In genomic region chr21:25563399-25564116, GRCh38 we compare ENCODE assay signal across 9 cellular contexts. TPM values are rescaled to one million over a fixed set of nuclear protein-coding genes. Genes with fewer than 3 reads are reported as not detected.
DNase-seq lines count a peak whose midpoint lies in the region; ATAC-seq and TF ChIP-seq lines count a peak whose summit lies in the region.
"Had no signal": no experiment of that assay in that cellular context is flagged by ENCODE, and none has a peak within 500 bp of the region (broad histone marks: within the 10 kb centered on the region; RNA-seq: fewer than 3 reads in every experiment).

No MANE protein-coding gene starts in this region.

- H3K4me1 Mint-ChIP-seq in CD8-positive, alpha-beta memory T cell, result peaks cover 72 to 87% (median 85%) of the 10 kb centered on the region in 3 donors
- H3K4me1 Mint-ChIP-seq in HFFc6 (ENCODE audit: low read depth), result peaks cover 80% of the 10 kb centered on the region

- intact Hi-C loops in gastrocnemius medialis (cut with DNase I; ENCODE audit: low total_unique reads), result no loop called here

- peak overlapping the region; percentile 45 for H3K27ac ChIP-seq in CD8-positive, alpha-beta memory T cell (ENCODE audit: low read depth, low read length)
- H3K27ac ChIP-seq in SU-DHL-6 (ENCODE audit: low read depth, low read length), result peak overlapping the region; percentile 94
- H3K27ac ChIP-seq in smooth muscle cell (ENCODE audit: low read depth), result no peak overlapping the region
- no peak overlapping the region for H3K27ac ChIP-seq in gastrocnemius medialis

- H3K27me3 ChIP-seq in CD8-positive, alpha-beta memory T cell (ENCODE audit: insufficient read depth, low read length, poor library complexity, severe bottlenecking), result no peaks in the 10 kb centered on the region
- no peaks in the 10 kb centered on the region for H3K27me3 ChIP-seq in SU-DHL-6 (ENCODE audit: low read length)
- H3K27me3 ChIP-seq in smooth muscle cell (ENCODE audit: low read depth), result peaks cover 3% of the 10 kb centered on the region
- H3K27me3 ChIP-seq in gastrocnemius medialis, result no peaks in the 10 kb centered on the region

- H2AFZ ChIP-seq in SU-DHL-6 (ENCODE audit: low read depth, low read length, severe bottlenecking) (no peak overlapping the region), smooth muscle cell (ENCODE audit: low read depth) (no peak overlapping the region)

- peaks cover 50% of the 10 kb centered on the region for H3K4me1 ChIP-seq in CD8-positive, alpha-beta memory T cell (ENCODE audit: insufficient read depth, low read length)
- peaks cover 11% of the 10 kb centered on the region for H3K4me1 ChIP-seq in smooth muscle cell (ENCODE audit: low read depth)
- peaks cover 3 to 6% of the 10 kb centered on the region in 2 donors for H3K4me1 ChIP-seq in gastrocnemius medialis

- H3K9me2 ChIP-seq in SU-DHL-6 (replicated peaks; ENCODE audit: insufficient read depth, low read length), result no peaks in the 10 kb centered on the region

- POLR2A ChIA-PET in CD8-positive, alpha-beta memory T cell (lab: Charles Lee), result interaction anchor here (1.5 to 1.6 kb wide), 2 partner anchors 9 to 12 kb away, joined by 4 to 6 read pairs; no protein-coding TSS in a partner anchor

- H3K4me2 ChIP-seq in SU-DHL-6 (ENCODE audit: low read depth, low read length, poor library complexity, severe bottlenecking) (peak overlapping the region; percentile 92), smooth muscle cell (no peak overlapping the region)

- no peak for TF ChIP-seq POLR2A in gastrocnemius medialis (IDR thresholded peaks at IDR 0.05)

- H3F3A ChIP-seq in SU-DHL-6 (ENCODE audit: insufficient read depth), result peaks cover 28% of the 10 kb centered on the region
- H3F3A ChIP-seq in smooth muscle cell (ENCODE audit: low read depth), result no peaks in the 10 kb centered on the region

- H3K79me2 ChIP-seq in SU-DHL-6 (ENCODE audit: insufficient read depth, low read length) (peaks cover 45% of the 10 kb centered on the region), smooth muscle cell (ENCODE audit: low read depth) (no peaks in the 10 kb centered on the region)

- no peaks in the 10 kb centered on the region for H3K36me3 ChIP-seq in CD8-positive, alpha-beta memory T cell (ENCODE audit: insufficient read depth, low read length)
- H3K36me3 ChIP-seq in SU-DHL-6 (ENCODE audit: low read length) (no peaks in the 10 kb centered on the region), smooth muscle cell (ENCODE audit: low read depth) (no peaks in the 10 kb centered on the region), gastrocnemius medialis (peaks cover 0 to 9% of the 10 kb centered on the region in 2 donors)

- ATAC-seq in GM19023 (IDR thresholded peaks at IDR 0.05; ENCODE audit: unreplicated experiment) (no peak), gastrocnemius medialis (no peak)

- TF ChIP-seq CTCF in HFFc6 (IDR thresholded peaks at IDR 0.05), result no peak
- no peak for TF ChIP-seq CTCF in SU-DHL-6 (IDR thresholded peaks at IDR 0.05; ENCODE audit: insufficient read depth, low read length, poor library complexity, severe bottlenecking)
- no peak for TF ChIP-seq CTCF in fibroblast of the aortic adventitia (IDR thresholded peaks at IDR 0.05; ENCODE audit: insufficient read depth, low read length)
- no peak for TF ChIP-seq CTCF in smooth muscle cell (IDR thresholded peaks at IDR 0.05; ENCODE audit: borderline replicate concordance, insufficient read depth, poor library complexity, severe bottlenecking)
- no peak for TF ChIP-seq CTCF in gastrocnemius medialis (IDR thresholded peaks at IDR 0.05 in 4 of 5, conservative IDR thresholded peaks at IDR 0.05 in 1 of 5)

- WGBS in smooth muscle cell (ENCODE audit: low lambda C conversion rate), result 91% methylated on average over 3 of the region's 3 CpGs

- peak overlapping the region; percentile 63 for H3K4me3 ChIP-seq in CD8-positive, alpha-beta memory T cell (ENCODE audit: low read length)
- H3K4me3 ChIP-seq in SU-DHL-6 (ENCODE audit: insufficient read depth, low read length, poor library complexity, severe bottlenecking), result peak overlapping the region; percentile 65
- peak overlapping the region; percentile 75 for H3K4me3 ChIP-seq in fibroblast of the aortic adventitia (ENCODE audit: low read depth, low read length)
- H3K4me3 ChIP-seq in smooth muscle cell, result no peak overlapping the region
- no peak overlapping the region for H3K4me3 ChIP-seq in gastrocnemius medialis

- no peaks in the 10 kb centered on the region for H3K9me3 ChIP-seq in CD8-positive, alpha-beta memory T cell (ENCODE audit: low read length)
- H3K9me3 ChIP-seq in SU-DHL-6 (ENCODE audit: insufficient read depth, low read length), result no peaks in the 10 kb centered on the region
- no peaks in the 10 kb centered on the region for H3K9me3 ChIP-seq in smooth muscle cell (replicated peaks; ENCODE audit: low read depth)
- H3K9me3 ChIP-seq in gastrocnemius medialis, result no peaks in the 10 kb centered on the region

- peak overlapping the region; percentile 90 to 99 (median 94) for H3K4me3 Mint-ChIP-seq in CD8-positive, alpha-beta memory T cell
- H3K4me3 Mint-ChIP-seq in HFFc6, result peak overlapping the region; percentile 90

- peaks cover 0 to 3% of the 10 kb centered on the region in 2 donors for H3K27me3 Mint-ChIP-seq in CD8-positive, alpha-beta memory T cell
- H3K27me3 Mint-ChIP-seq in HFFc6 (ENCODE audit: insufficient read depth), result peaks cover 2% of the 10 kb centered on the region; the same call in 1 of the 2 replicates

- H4K20me1 ChIP-seq in SU-DHL-6 (ENCODE audit: low read depth, low read length) (no peaks in the 10 kb centered on the region), smooth muscle cell (ENCODE audit: low read depth) (no peaks in the 10 kb centered on the region)

- no peaks in the 10 kb centered on the region for H3K9me3 Mint-ChIP-seq in CD8-positive, alpha-beta memory T cell
- no peaks in the 10 kb centered on the region for H3K9me3 Mint-ChIP-seq in HFFc6

- peak overlapping the region; percentile 75 to 98 (median 89) for H3K27ac Mint-ChIP-seq in CD8-positive, alpha-beta memory T cell
- peak overlapping the region; percentile 0 for H3K27ac Mint-ChIP-seq in HFFc6

- DNase-seq in CD8-positive, alpha-beta memory T cell, result peak in 4 of 5 donors; percentile 8 to 54 (median 37)
- DNase-seq in HFFc6 (no peak), fibroblast of the aortic adventitia (ENCODE audit: low read depth) (peak; percentile 10), smooth muscle cell (lab: John Stamatoyannopoulos, UW; ENCODE audit: unreplicated experiment) (no peak), hippocampal formation (lab: John Stamatoyannopoulos, UW) (no peak), gastrocnemius medialis (no peak)
- DNase-seq: NCI-H510A had no signal

- peaks cover 0 to 4% (median 0%) of the 10 kb centered on the region in 3 donors for H3K36me3 Mint-ChIP-seq in CD8-positive, alpha-beta memory T cell
- peaks cover 22% of the 10 kb centered on the region for H3K36me3 Mint-ChIP-seq in HFFc6 (ENCODE audit: low read depth)

- CTCF ChIA-PET in CD8-positive, alpha-beta memory T cell (lab: Charles Lee), result interaction anchor here (1.6 to 1.7 kb wide), 2 partner anchors 10 kb away, joined by 4 to 7 read pairs; no protein-coding TSS in a partner anchor

- in situ Hi-C loops in gastrocnemius medialis (cut with MboI; ENCODE audit: low sequenced_read_pairs in 4 of 4), result no loop called here

- peak overlapping the region; percentile 83 for H3K9ac ChIP-seq in SU-DHL-6 (ENCODE audit: low read length)
- H3K9ac ChIP-seq in smooth muscle cell (ENCODE audit: low read depth), result no peak overlapping the region

RNA-seq across cellular contexts. Expression of gene MRPL39, which starts 43.7 kb away (rescaled TPM):
- total RNA-seq in CD8-positive, alpha-beta memory T cell, result 10 to 100 TPM; 81.1 to 85.5 TPM
- polyA plus RNA-seq in CD8-positive, alpha-beta memory T cell, result 39.3 TPM
- 10 to 100 TPM; 25.3 to 34.1 (median 31.7) TPM for total RNA-seq in HFFc6 (2021; fragmentation: NEBNext Ultra II Directional; extraction: Animal tissue kit (Norgen Biotek cat#: 25700))
- total RNA-seq in fibroblast of the aortic adventitia (ENCODE audit: low replicate concordance) (7.6 and 36.1 TPM in 2 replicates), smooth muscle cell (36.5 and 48.1 TPM in 2 replicates), gastrocnemius medialis (10 to 100 TPM; 27.1 to 56.6 (median 39.0) TPM)
- polyA plus RNA-seq in smooth muscle cell, result 56.6 and 62.0 TPM in 2 replicates

Comparison
In these comparisons a context has a peak if more than half of its experiments do, and no peak if none do; other contexts are left out.
1. DNase-seq: peak in CD8-positive, alpha-beta memory T cell (4 of 5) and fibroblast of the aortic adventitia (single experiment); none in HFFc6 (single experiment), smooth muscle cell (single experiment), hippocampal formation (0 of 2) and gastrocnemius medialis (0 of 2).
2. H3K27ac ChIP-seq: peak in CD8-positive, alpha-beta memory T cell (single experiment) and SU-DHL-6 (single experiment); none in smooth muscle cell (single experiment) and gastrocnemius medialis (0 of 4).
3. H3K4me3 ChIP-seq: peak in CD8-positive, alpha-beta memory T cell (single experiment), SU-DHL-6 (single experiment) and fibroblast of the aortic adventitia (single experiment); none in smooth muscle cell (single experiment) and gastrocnemius medialis (0 of 4).